ENCODE assay signal across 21 cellular contexts in the genomic region with DNA sequence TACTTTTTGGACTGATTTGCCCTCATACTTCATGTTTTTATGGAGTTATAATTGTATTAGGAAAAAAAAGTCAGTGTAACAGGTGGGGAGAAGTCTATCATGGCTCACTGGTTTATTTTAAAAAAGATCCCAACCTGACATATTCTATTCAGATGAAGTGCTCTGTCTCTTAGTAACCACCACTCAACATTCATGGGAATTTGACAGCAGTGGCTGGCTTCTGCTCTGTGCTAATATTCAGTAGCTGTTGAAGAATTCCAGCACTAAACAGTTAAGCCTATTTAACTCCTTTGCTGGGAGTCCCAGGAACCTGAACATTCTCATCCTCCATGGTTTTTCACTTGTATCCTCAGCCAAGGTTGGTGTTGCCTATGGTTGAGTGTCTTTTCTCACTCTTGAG.
"Had no signal": no experiment of that assay in that cellular context is flagged by ENCODE, and none has a peak within 500 bp of the region (broad histone marks: within the 10 kb centered on the region; RNA-seq: fewer than 3 reads in every experiment).

No MANE protein-coding gene starts in this region.

- H3K4me1 ChIP-seq: gastroesophageal sphincter, neural progenitor cell, tibial artery, upper lobe of left lung, uterus had no signal

- H3K9me3 ChIP-seq: esophagus muscularis mucosa, gastroesophageal sphincter, mucosa of descending colon, ovary, tibial artery, upper lobe of left lung, uterus had no signal

- H3K27ac ChIP-seq: epithelial cell of prostate, esophagus muscularis mucosa, gastroesophageal sphincter, hepatocyte, neural progenitor cell, ovary, tibial artery, upper lobe of left lung, uterus had no signal

- H3K36me3 ChIP-seq: esophagus muscularis mucosa, gastroesophageal sphincter, neural progenitor cell, ovary, tibial artery, upper lobe of left lung, uterus had no signal

- H3K27me3 ChIP-seq: esophagus muscularis mucosa, gastroesophageal sphincter, hepatocyte, neural progenitor cell, ovary, tibial artery, upper lobe of left lung, uterus had no signal

- ATAC-seq: effector memory CD8-positive, alpha-beta T cell; gastroesophageal sphincter; left colon; mucosa of descending colon; natural killer cell; sciatic nerve; stimulated activated effector memory CD8-positive, alpha-beta T cell treated with anti-CD3 and anti-CD28 coated beads, Interleukin-12 subunit alpha, Interleukin-12 subunit beta, amount 100 ng/mL, for 72 hours had no signal

- H3K4me3 ChIP-seq: esophagus muscularis mucosa, gastroesophageal sphincter, hepatocyte, mucosa of descending colon, neural progenitor cell, ovary, tibial artery, upper lobe of left lung, uterus had no signal

- DNase-seq: cerebellar nuclear complex; effector memory CD8-positive, alpha-beta T cell; glutamatergic neuron; kidney; left colon; mucosa of descending colon; natural killer cell; ovary; small intestine; stimulated activated CD4-positive, alpha-beta T cell treated with anti-CD3 and anti-CD28 coated beads, Interleukin-12 subunit alpha, Interleukin-12 subunit beta, amount 100 ng/mL, for 4 hours; stimulated activated CD4-positive, alpha-beta T cell treated with anti-CD3 and anti-CD28 coated beads, Interleukin-2, amount 100 ng/mL, for 48 hours; tibial artery; upper lobe of left lung; uterus had no signal
